Comparison of ENCODE assay signal across 15 cellular contexts in genomic region chr4:1900624-1901023, GRCh38.
"Had no signal": no experiment of that assay in that cellular context is flagged by ENCODE, and none has a peak within 500 bp of the region (broad histone marks: within the 10 kb centered on the region; RNA-seq: fewer than 3 reads in every experiment).

No MANE protein-coding gene starts in this region.

- H3K4me3 Mint-ChIP-seq: activated naive CD4-positive, alpha-beta T cell treated with anti-CD3 and anti-CD28 coated beads, Interleukin-2, amount 50 U/mL, for 24 hours; nephron progenitor cell; stimulated activated effector memory CD8-positive, alpha-beta T cell treated with anti-CD3 and anti-CD28 coated beads, Interleukin-12 subunit alpha, Interleukin-12 subunit beta, amount 100 ng/mL, for 72 hours had no signal

- H3K4me3 ChIP-seq: adrenal gland, coronary artery, esophagus muscularis mucosa, thoracic aorta, uterus had no signal

- H3K27me3 Mint-ChIP-seq: activated naive CD4-positive, alpha-beta T cell treated with anti-CD3 and anti-CD28 coated beads, Interleukin-2, amount 50 U/mL, for 24 hours had no signal

- H3K36me3 ChIP-seq: uterus had no signal

- H3K27ac Mint-ChIP-seq: activated naive CD4-positive, alpha-beta T cell treated with anti-CD3 and anti-CD28 coated beads, Interleukin-2, amount 50 U/mL, for 24 hours; activated T-helper 2 cell treated with anti-CD3 and anti-CD28 coated beads, Interferon-gamma antibody, Interleukin-2, Interleukin-4, amounts not matched to agents 10 μg/mL and 5 μg/mL and 100 μg/mL, durations not matched to agents 14 hours and 24 hours and 36 hours; nephron progenitor cell; stimulated activated effector memory CD8-positive, alpha-beta T cell treated with anti-CD3 and anti-CD28 coated beads, Interleukin-12 subunit alpha, Interleukin-12 subunit beta, amount 100 ng/mL, for 72 hours had no signal

- H3K4me1 ChIP-seq: adrenal gland, esophagus muscularis mucosa, uterus had no signal

- H3K9me3 Mint-ChIP-seq: activated naive CD4-positive, alpha-beta T cell treated with anti-CD3 and anti-CD28 coated beads, Interleukin-2, amount 50 U/mL, for 24 hours; activated T-helper 2 cell treated with anti-CD3 and anti-CD28 coated beads, Interferon-gamma antibody, Interleukin-2, Interleukin-4, amounts not matched to agents 10 μg/mL and 5 μg/mL and 100 μg/mL, durations not matched to agents 14 hours and 24 hours and 36 hours; nephron progenitor cell; stimulated activated effector memory CD8-positive, alpha-beta T cell treated with anti-CD3 and anti-CD28 coated beads, Interleukin-12 subunit alpha, Interleukin-12 subunit beta, amount 100 ng/mL, for 72 hours had no signal

- ATAC-seq: stimulated activated effector memory CD8-positive, alpha-beta T cell treated with anti-CD3 and anti-CD28 coated beads, Interleukin-12 subunit alpha, Interleukin-12 subunit beta, amount 100 ng/mL, for 72 hours had no signal

- H3K27me3 ChIP-seq: adrenal gland, esophagus muscularis mucosa, uterus had no signal

- H3K27ac ChIP-seq: adrenal gland, coronary artery, esophagus muscularis mucosa, thoracic aorta, uterus had no signal

- DNase-seq: activated CD4-positive, alpha-beta T cell treated with anti-CD3 and anti-CD28 coated beads, Interleukin-2, amount 50 U/mL, for 48 hours; adrenal gland; caudate nucleus; hippocampal formation; nephron progenitor cell; stimulated activated CD4-positive, alpha-beta T cell treated with anti-CD3 and anti-CD28 coated beads, Interleukin-12 subunit alpha, Interleukin-12 subunit beta, amount 100 ng/mL, for 4 hours; stimulated activated CD4-positive, alpha-beta T cell treated with anti-CD3 and anti-CD28 coated beads, Interleukin-2, amount 100 ng/mL, for 24 hours; SW 1271; uterus had no signal

- H3K9me3 ChIP-seq: adrenal gland, esophagus muscularis mucosa, thoracic aorta, uterus had no signal
